11 cellular contexts compared by ENCODE assay signal in genomic region chr3:143165211-143165610, GRCh38. TPM values are rescaled to one million over a fixed set of nuclear protein-coding genes. Genes with fewer than 3 reads are reported as not detected.
A peak's percentile ranks its signal among the peaks of the same experiment; 100 is the strongest.
DNase-seq lines count a peak whose midpoint lies in the region; ATAC-seq and TF ChIP-seq lines count a peak whose summit lies in the region.
"Had no signal": no experiment of that assay in that cellular context is flagged by ENCODE, and none has a peak within 500 bp of the region (broad histone marks: within the 10 kb centered on the region; RNA-seq: fewer than 3 reads in every experiment).

No MANE protein-coding gene starts in this region.

- TF ChIP-seq CTCF in GM10266 (IDR thresholded peaks at IDR 0.05; ENCODE audit: control insufficient read depth, insufficient read depth, low read depth, missing control alignments) (no peak), adrenal gland (IDR thresholded peaks at IDR 0.05) (no peak)

- peaks cover 22% of the 10 kb centered on the region for H3K4me1 Mint-ChIP-seq in central memory CD8-positive, alpha-beta T cell

- peak overlapping the region; percentile 32; the same call in 1 of the 2 replicates for H3K4me3 ChIP-seq in GM08714 (ENCODE audit: low read length)
- H3K4me3 ChIP-seq in adrenal gland = no peak overlapping the region

- H3K27me3 Mint-ChIP-seq in central memory CD8-positive, alpha-beta T cell = no peaks in the 10 kb centered on the region

- H3K27ac Mint-ChIP-seq in central memory CD8-positive, alpha-beta T cell (ENCODE audit: low read depth) = peak overlapping the region; percentile 63

- H3K27me3 ChIP-seq in adrenal gland = no peaks in the 10 kb centered on the region

- DNase-seq in central memory CD8-positive, alpha-beta T cell (ENCODE audit: low spot score in 2 of 2) = no peak
- no peak for DNase-seq in NCI-H1436 (lab: John Stamatoyannopoulos, UW)
- no peak for DNase-seq in GM10266 (ENCODE audit: extremely low spot score)
- DNase-seq in DMS79 (lab: John Stamatoyannopoulos, UW) = no peak
- DNase-seq in adrenal gland = no peak
- DNase-seq: Karpas-422, NCI-H446, retina had no signal

- 83 to 100% (median 91%) methylated on average over 1 of the region's 1 CpG for WGBS in adrenal gland, 4 donors

- H3K36me3 Mint-ChIP-seq in central memory CD8-positive, alpha-beta T cell (ENCODE audit: insufficient read depth) = no peaks in the 10 kb centered on the region

- no peaks in the 10 kb centered on the region for H3K36me3 ChIP-seq in adrenal gland (replicated peaks in 1 of 2)

- no peaks in the 10 kb centered on the region for H3K9me3 Mint-ChIP-seq in central memory CD8-positive, alpha-beta T cell

- H3K4me3 Mint-ChIP-seq in central memory CD8-positive, alpha-beta T cell = peak overlapping the region; percentile 35

- H3K9me3 ChIP-seq in adrenal gland (replicated peaks in 1 of 3) = no peaks in the 10 kb centered on the region

- peak overlapping the region in 1 of 5 donors; percentile 28 for H3K27ac ChIP-seq in adrenal gland

- no peaks in the 10 kb centered on the region for H3K4me1 ChIP-seq in adrenal gland (replicated peaks in 1 of 2)

- peak; percentile 44 for ATAC-seq in GM19395 (IDR thresholded peaks at IDR 0.05; ENCODE audit: unreplicated experiment)
- ATAC-seq in HG03066 (IDR thresholded peaks at IDR 0.05; ENCODE audit: low read depth, unreplicated experiment) = peak; percentile 35
- ATAC-seq in central memory CD8-positive, alpha-beta T cell (replicated peaks; ENCODE audit: extremely low read depth, poor library complexity, severe bottlenecking) = no peak

- TF ChIP-seq POLR2A in adrenal gland (IDR thresholded peaks at IDR 0.05) = no peak

- intact Hi-C loops in adrenal gland (cut with DNase I) = no loop called here

RNA-seq across cellular contexts. Expression of gene CHST2, which starts 45.6 kb away (rescaled TPM):
- 10 to 100 TPM in 3 of 8 donors, 1 to 10 TPM in 5; 2.7 to 11.4 (median 3.8) TPM for total RNA-seq in adrenal gland
- polyA plus RNA-seq in adrenal gland = 1 to 10 TPM; 1.9 to 2.8 (median 2.2) TPM
